ENCODE assay signal across 1 cellular context in the genomic region with DNA sequence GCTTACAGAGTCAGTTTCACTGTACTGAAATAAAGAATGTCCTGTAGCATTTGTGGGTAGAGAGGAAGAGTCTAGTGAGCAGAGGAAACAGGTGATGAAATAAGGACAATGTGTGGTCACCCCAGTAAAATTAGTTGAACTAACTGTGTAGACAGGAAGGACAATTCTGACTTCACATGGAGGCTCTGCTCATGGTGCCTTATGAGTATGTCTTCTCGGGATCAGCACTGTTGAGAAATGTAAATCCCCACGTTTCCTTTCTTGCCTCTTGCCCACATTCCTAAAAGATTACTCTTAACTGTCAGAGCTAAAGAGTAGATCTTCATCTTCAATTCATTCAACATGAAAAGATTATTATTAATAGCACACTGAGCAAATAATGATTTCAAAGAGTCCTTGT.
TF ChIP-seq lines count a peak whose summit lies in the region.

No MANE protein-coding gene starts in this region.

TF ChIP-seq in WTC11, 78 proteins besides CTCF, POLR2A, EP300 and RAD21:
- TF ChIP-seq RELA (CRISPR knock-in tag; IDR thresholded peaks at IDR 0.05; ENCODE audit: borderline replicate concordance) (no peak), ZNF138 (CRISPR knock-in tag; conservative IDR thresholded peaks at IDR 0.05) (no peak), KAT7 (CRISPR knock-in tag; IDR thresholded peaks at IDR 0.05; ENCODE audit: borderline replicate concordance) (no peak), GTF2I (CRISPR knock-in tag; conservative IDR thresholded peaks at IDR 0.05) (no peak), ZNF219 (CRISPR knock-in tag; IDR thresholded peaks at IDR 0.05; ENCODE audit: borderline replicate concordance) (no peak), JUN (CRISPR knock-in tag; IDR thresholded peaks at IDR 0.05) (no peak), FOXK1 (CRISPR knock-in tag; IDR thresholded peaks at IDR 0.05) (no peak), NFATC4 (CRISPR knock-in tag; IDR thresholded peaks at IDR 0.05) (no peak), IRF2 (CRISPR knock-in tag; IDR thresholded peaks at IDR 0.05; ENCODE audit: borderline replicate concordance, low read depth) (no peak), ATF1 (CRISPR knock-in tag; IDR thresholded peaks at IDR 0.05) (no peak), CREB1 (CRISPR knock-in tag; IDR thresholded peaks at IDR 0.05) (no peak), ZNF416 (CRISPR knock-in tag; IDR thresholded peaks at IDR 0.05) (no peak)
- TF ChIP-seq, protein P1, sequence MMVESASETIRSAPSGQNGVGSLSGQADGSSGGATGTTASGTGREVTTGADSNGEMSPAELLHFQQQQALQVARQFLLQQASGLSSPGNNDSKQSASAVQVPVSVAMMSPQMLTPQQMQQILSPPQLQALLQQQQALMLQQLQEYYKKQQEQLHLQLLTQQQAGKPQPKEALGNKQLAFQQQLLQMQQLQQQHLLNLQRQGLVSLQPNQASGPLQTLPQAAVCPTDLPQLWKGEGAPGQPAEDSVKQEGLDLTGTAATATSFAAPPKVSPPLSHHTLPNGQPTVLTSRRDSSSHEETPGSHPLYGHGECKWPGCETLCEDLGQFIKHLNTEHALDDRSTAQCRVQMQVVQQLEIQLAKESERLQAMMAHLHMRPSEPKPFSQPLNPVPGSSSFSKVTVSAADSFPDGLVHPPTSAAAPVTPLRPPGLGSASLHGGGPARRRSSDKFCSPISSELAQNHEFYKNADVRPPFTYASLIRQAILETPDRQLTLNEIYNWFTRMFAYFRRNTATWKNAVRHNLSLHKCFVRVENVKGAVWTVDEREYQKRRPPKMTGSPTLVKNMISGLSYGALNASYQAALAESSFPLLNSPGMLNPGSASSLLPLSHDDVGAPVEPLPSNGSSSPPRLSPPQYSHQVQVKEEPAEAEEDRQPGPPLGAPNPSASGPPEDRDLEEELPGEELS (CRISPR knock-in tag; IDR thresholded peaks at IDR 0.05), result no peak
- TF ChIP-seq, protein P2, sequence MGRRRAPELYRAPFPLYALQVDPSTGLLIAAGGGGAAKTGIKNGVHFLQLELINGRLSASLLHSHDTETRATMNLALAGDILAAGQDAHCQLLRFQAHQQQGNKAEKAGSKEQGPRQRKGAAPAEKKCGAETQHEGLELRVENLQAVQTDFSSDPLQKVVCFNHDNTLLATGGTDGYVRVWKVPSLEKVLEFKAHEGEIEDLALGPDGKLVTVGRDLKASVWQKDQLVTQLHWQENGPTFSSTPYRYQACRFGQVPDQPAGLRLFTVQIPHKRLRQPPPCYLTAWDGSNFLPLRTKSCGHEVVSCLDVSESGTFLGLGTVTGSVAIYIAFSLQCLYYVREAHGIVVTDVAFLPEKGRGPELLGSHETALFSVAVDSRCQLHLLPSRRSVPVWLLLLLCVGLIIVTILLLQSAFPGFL (CRISPR knock-in tag; IDR thresholded peaks at IDR 0.05; ENCODE audit: borderline replicate concordance), result no peak
- TF ChIP-seq, protein P3, sequence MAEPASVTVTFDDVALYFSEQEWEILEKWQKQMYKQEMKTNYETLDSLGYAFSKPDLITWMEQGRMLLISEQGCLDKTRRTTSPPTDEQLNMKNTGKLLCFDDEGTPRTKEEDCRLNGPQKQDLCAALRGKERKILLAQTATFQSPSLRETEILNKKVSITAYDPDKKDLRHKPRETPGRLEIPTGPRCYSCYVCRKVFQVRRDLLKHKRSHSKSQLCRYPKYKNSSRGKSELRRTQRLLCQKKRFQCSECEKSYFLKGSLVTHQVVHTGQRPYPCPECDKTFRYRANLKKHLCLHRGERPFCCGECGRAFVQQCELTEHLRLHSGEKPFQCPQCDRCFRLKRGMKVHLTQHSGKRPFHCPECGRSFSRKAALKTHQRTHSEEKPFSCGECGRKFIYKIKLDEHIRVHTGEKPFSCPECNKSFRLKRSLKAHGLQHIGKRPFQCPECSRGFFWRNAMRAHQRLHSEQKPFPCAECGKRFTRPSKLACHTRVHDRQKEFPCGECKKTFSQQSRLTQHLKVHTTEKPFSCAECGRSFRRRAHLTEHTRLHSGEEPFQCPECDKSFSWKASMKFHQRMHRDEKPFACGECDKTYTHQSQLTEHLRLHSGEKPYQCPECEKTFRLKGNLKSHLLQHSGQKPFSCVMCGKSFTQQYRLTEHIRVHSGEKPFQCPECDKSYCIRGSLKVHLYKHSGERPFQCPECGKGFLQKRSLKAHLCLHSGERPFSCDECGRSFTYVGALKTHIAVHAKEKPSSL (CRISPR knock-in tag; conservative IDR thresholded peaks at IDR 0.05), result no peak
- TF ChIP-seq, protein P4, sequence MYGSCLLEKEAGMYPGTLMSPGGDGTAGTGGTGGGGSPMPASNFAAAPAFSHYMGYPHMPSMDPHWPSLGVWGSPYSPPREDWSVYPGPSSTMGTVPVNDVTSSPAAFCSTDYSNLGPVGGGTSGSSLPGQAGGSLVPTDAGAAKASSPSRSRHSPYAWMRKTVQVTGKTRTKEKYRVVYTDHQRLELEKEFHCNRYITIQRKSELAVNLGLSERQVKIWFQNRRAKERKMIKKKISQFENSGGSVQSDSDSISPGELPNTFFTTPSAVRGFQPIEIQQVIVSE (CRISPR knock-in tag; IDR thresholded peaks at IDR 0.05; ENCODE audit: borderline replicate concordance), result no peak
